In genomic region chr3:148087601-148088371, GRCh38 we compare ENCODE assay signal across 27 cellular contexts.
"Had no signal": no experiment of that assay in that cellular context is flagged by ENCODE, and none has a peak within 500 bp of the region (broad histone marks: within the 10 kb centered on the region; RNA-seq: fewer than 3 reads in every experiment).

No MANE protein-coding gene starts in this region.

- H3K9me3 Mint-ChIP-seq: dendritic cell treated with granulocyte-macrophage colony-stimulating factor and Interleukin-4, amounts not matched to agents 40 ng/mL and 50 ng/mL, for 4 days; endodermal cell; neural crest cell; stimulated activated naive B cell treated with anti-CD40 and anti-IgM and Interleukin-4, amounts not matched to agents 10 μg/mL and 1 μg/mL and 100 μg/mL, for 72 hours; stimulated activated naive CD8-positive, alpha-beta T cell treated with anti-CD3 and anti-CD28 coated beads, Interleukin-15, Interleukin-2, amounts not matched to agents 100 ng/mL and 50 ng/mL, for 24 hours had no signal

- H3K27ac ChIP-seq: colonic mucosa, epithelial cell of prostate, gastrocnemius medialis, left lung, parathyroid adenoma, right lobe of liver, thoracic aorta, transverse colon, upper lobe of right lung, uterus had no signal

- H3K36me3 Mint-ChIP-seq: naive thymus-derived CD8-positive, alpha-beta T cell; stimulated activated naive B cell treated with anti-CD40 and anti-IgM and Interleukin-4, amounts not matched to agents 10 μg/mL and 1 μg/mL and 100 μg/mL, for 72 hours had no signal

- H3K27ac Mint-ChIP-seq: dendritic cell treated with granulocyte-macrophage colony-stimulating factor and Interleukin-4, amounts not matched to agents 40 ng/mL and 50 ng/mL, for 4 days; endodermal cell; progenitor cell of endocrine pancreas; stimulated activated naive B cell treated with anti-CD40 and anti-IgM and Interleukin-4, amounts not matched to agents 10 μg/mL and 1 μg/mL and 100 μg/mL, for 72 hours; stimulated activated naive CD8-positive, alpha-beta T cell treated with anti-CD3 and anti-CD28 coated beads, Interleukin-15, Interleukin-2, amounts not matched to agents 100 ng/mL and 50 ng/mL, for 24 hours had no signal

- H3K79me2 ChIP-seq: parathyroid adenoma had no signal

- H3K9ac ChIP-seq: parathyroid adenoma had no signal

- ATAC-seq: esophagus mucosa; gastrocnemius medialis; left lung; naive thymus-derived CD8-positive, alpha-beta T cell; right lobe of liver; stimulated activated naive B cell treated with anti-CD40 and anti-IgM and Interleukin-4, amounts not matched to agents 10 μg/mL and 1 μg/mL and 100 μg/mL, for 72 hours; upper lobe of right lung had no signal

- H3K9me3 ChIP-seq: colonic mucosa, gastrocnemius medialis, left lung, right lobe of liver, thoracic aorta, transverse colon, upper lobe of right lung, uterus had no signal

- H3K4me3 ChIP-seq: colonic mucosa, gastrocnemius medialis, left lung, right lobe of liver, thoracic aorta, transverse colon, upper lobe of right lung, uterus had no signal

- H2AFZ ChIP-seq: parathyroid adenoma had no signal

- H3K4me3 Mint-ChIP-seq: dendritic cell treated with granulocyte-macrophage colony-stimulating factor and Interleukin-4, amounts not matched to agents 40 ng/mL and 50 ng/mL, for 4 days; endodermal cell; naive thymus-derived CD8-positive, alpha-beta T cell; neural crest cell; stimulated activated naive B cell treated with anti-CD40 and anti-IgM and Interleukin-4, amounts not matched to agents 10 μg/mL and 1 μg/mL and 100 μg/mL, for 72 hours; stimulated activated naive CD8-positive, alpha-beta T cell treated with anti-CD3 and anti-CD28 coated beads, Interleukin-15, Interleukin-2, amounts not matched to agents 100 ng/mL and 50 ng/mL, for 24 hours had no signal

- H3K27me3 Mint-ChIP-seq: dendritic cell treated with granulocyte-macrophage colony-stimulating factor and Interleukin-4, amounts not matched to agents 40 ng/mL and 50 ng/mL, for 4 days; naive thymus-derived CD8-positive, alpha-beta T cell; progenitor cell of endocrine pancreas; stimulated activated naive B cell treated with anti-CD40 and anti-IgM and Interleukin-4, amounts not matched to agents 10 μg/mL and 1 μg/mL and 100 μg/mL, for 72 hours; stimulated activated naive CD8-positive, alpha-beta T cell treated with anti-CD3 and anti-CD28 coated beads, Interleukin-15, Interleukin-2, amounts not matched to agents 100 ng/mL and 50 ng/mL, for 24 hours had no signal

- DNase-seq: colonic mucosa; effector CD8-positive, alpha-beta T cell; endodermal cell; foreskin fibroblast; gastrocnemius medialis; head of caudate nucleus; kidney; left lung; mesendoderm; midbrain; naive thymus-derived CD8-positive, alpha-beta T cell; right lobe of liver; small intestine; stimulated activated CD4-positive, alpha-beta T cell treated with anti-CD3 and anti-CD28 coated beads, Interleukin-15, amount 100 ng/mL, for 24 hours; stimulated activated CD4-positive, alpha-beta T cell treated with anti-CD3 and anti-CD28 coated beads, Interleukin-2, amount 100 ng/mL, for 48 hours; stimulated activated naive B cell treated with anti-CD40 and anti-IgM and Interleukin-4, amounts not matched to agents 10 μg/mL and 1 μg/mL and 100 μg/mL, for 72 hours; transverse colon; upper lobe of right lung; uterus had no signal

- H3K4me1 Mint-ChIP-seq: stimulated activated naive B cell treated with anti-CD40 and anti-IgM and Interleukin-4, amounts not matched to agents 10 μg/mL and 1 μg/mL and 100 μg/mL, for 72 hours had no signal

- H3K27me3 ChIP-seq: colonic mucosa, gastrocnemius medialis, left lung, right lobe of liver, transverse colon, upper lobe of right lung, uterus had no signal

- H3K36me3 ChIP-seq: colonic mucosa, gastrocnemius medialis, left lung, right lobe of liver, thoracic aorta, transverse colon, upper lobe of right lung, uterus had no signal

- H3K4me1 ChIP-seq: colonic mucosa, gastrocnemius medialis, left lung, parathyroid adenoma, right lobe of liver, transverse colon, upper lobe of right lung, uterus had no signal
